In the genomic region with DNA sequence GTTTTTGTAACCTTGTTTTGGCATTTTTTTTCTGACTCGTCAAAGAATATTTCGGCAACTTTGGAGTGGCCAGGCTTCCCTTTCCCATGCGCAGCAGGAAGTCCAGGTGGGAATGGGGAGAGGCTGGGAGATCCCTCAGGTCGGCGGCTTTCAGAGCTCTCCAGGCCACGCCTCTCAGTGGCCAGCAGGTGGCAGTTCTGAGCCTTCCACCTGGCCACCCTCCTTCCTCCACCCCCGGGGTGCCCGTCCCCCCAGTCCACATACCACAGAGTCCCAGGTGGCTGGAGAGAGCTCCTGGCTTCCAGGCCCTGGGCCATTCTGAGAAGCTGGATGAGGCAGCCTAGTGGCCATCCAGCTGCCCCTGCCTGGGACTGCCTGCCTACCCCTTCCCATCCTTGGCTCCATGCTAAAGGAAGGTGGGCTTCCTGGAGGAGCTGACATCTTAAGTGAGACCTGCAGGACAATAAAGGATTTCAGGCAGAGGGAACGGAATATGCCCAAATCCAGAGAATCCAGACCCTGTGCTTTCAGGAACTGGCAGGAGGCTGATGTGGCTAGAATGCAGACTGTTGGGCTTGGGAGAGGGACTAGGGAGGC, we compare ENCODE assay signal across 8 cellular contexts. TPM values are rescaled to one million over a fixed set of nuclear protein-coding genes. Genes with fewer than 3 reads are reported as not detected.
DNase-seq lines count a peak whose midpoint lies in the region; ATAC-seq and TF ChIP-seq lines count a peak whose summit lies in the region.

No MANE protein-coding gene starts in this region.

- peak; percentile 41 for TF ChIP-seq CTCF in AG10803 (conservative IDR thresholded peaks at IDR 0.05; ENCODE audit: low read length)
- peak; percentile 91 for TF ChIP-seq CTCF in endodermal cell (conservative IDR thresholded peaks at IDR 0.05)
- TF ChIP-seq CTCF in osteocyte (IDR thresholded peaks at IDR 0.05), result peak; percentile 49

- DNase-seq in AG10803 (ENCODE audit: low read depth), result no peak
- peak; percentile 92 for DNase-seq in H7
- peak; percentile 69 for DNase-seq in SW480 (ENCODE audit: low spot score)
- peak; percentile 90 for DNase-seq in endodermal cell
- no peak for DNase-seq in osteocyte (ENCODE audit: extremely low spot score, unreplicated experiment)

- no peaks in the 10 kb centered on the region for H3K27me3 ChIP-seq in H7 (ENCODE audit: control insufficient read depth, insufficient read depth, low read length)
- H3K27me3 ChIP-seq in endodermal cell (ENCODE audit: control insufficient read depth, insufficient read depth, low read length, poor library complexity, severe bottlenecking), result peaks cover 3% of the 10 kb centered on the region

- TF ChIP-seq POLR2A in GM18505 (IDR thresholded peaks at IDR 0.05; ENCODE audit: borderline replicate concordance, extremely low read depth, insufficient read depth, insufficient read length), result no peak

- no peaks in the 10 kb centered on the region for H3K9me3 Mint-ChIP-seq in endodermal cell
- no peaks in the 10 kb centered on the region for H3K9me3 Mint-ChIP-seq in osteocyte (ENCODE audit: unreplicated experiment)

- no peaks in the 10 kb centered on the region for H3K9me3 ChIP-seq in endodermal cell (ENCODE audit: control insufficient read depth, low read length)

- H3K36me3 ChIP-seq in H7 (replicated peaks; ENCODE audit: control insufficient read depth, insufficient read depth, low read length) (no peaks in the 10 kb centered on the region), endodermal cell (ENCODE audit: control insufficient read depth, insufficient read depth, low read length) (no peaks in the 10 kb centered on the region)

- H3K4me1 Mint-ChIP-seq in endodermal cell (peaks cover 20% of the 10 kb centered on the region), osteocyte (ENCODE audit: unreplicated experiment) (no peaks in the 10 kb centered on the region)

- peaks cover 5% of the 10 kb centered on the region for H3K4me1 ChIP-seq in endodermal cell (ENCODE audit: control insufficient read depth, insufficient read depth, low read length)

- H3K9ac ChIP-seq in endodermal cell (ENCODE audit: extremely low read depth, low read length, poor library complexity, severe bottlenecking), result no peak overlapping the region

- H3K27me3 Mint-ChIP-seq in endodermal cell (ENCODE audit: insufficient read depth) (peaks cover 9% of the 10 kb centered on the region), osteocyte (ENCODE audit: unreplicated experiment) (peaks cover 7% of the 10 kb centered on the region)

- peak overlapping the region; percentile 55 for H3K27ac Mint-ChIP-seq in endodermal cell
- no peak overlapping the region for H3K27ac Mint-ChIP-seq in osteocyte (ENCODE audit: unreplicated experiment)

- 37 to 55% methylated on average over 5 to 9 of the region's 9 CpGs for WGBS in endodermal cell (ENCODE audit: insufficient coverage in 1 of 2, insufficient read length in 1 of 2), 2 experiments

- H3K4me3 ChIP-seq in AG10803 (ENCODE audit: low read length) (no peak overlapping the region), H7 (ENCODE audit: insufficient read depth, low read depth, low read length) (no peak overlapping the region), endodermal cell (ENCODE audit: low read length) (no peak overlapping the region)

- no peak overlapping the region for H3K27ac ChIP-seq in endodermal cell (ENCODE audit: low read depth, low read length)

- no peaks in the 10 kb centered on the region for H3K36me3 Mint-ChIP-seq in endodermal cell (ENCODE audit: low read depth)
- no peaks in the 10 kb centered on the region for H3K36me3 Mint-ChIP-seq in osteocyte (ENCODE audit: unreplicated experiment)

- H3K4me3 Mint-ChIP-seq in endodermal cell (no peak overlapping the region), osteocyte (ENCODE audit: unreplicated experiment) (no peak overlapping the region)

- ATAC-seq in GM18873 (IDR thresholded peaks at IDR 0.05; ENCODE audit: low FRiP score, unreplicated experiment) (no peak), GM18505 (IDR thresholded peaks at IDR 0.05; ENCODE audit: unreplicated experiment) (no peak), GM21619 (IDR thresholded peaks at IDR 0.05; ENCODE audit: unreplicated experiment) (no peak)

RNA-seq across cellular contexts. Expression of a gene that starts 46.3 kb away (rescaled TPM):
- total RNA-seq in H7 (2014; rRNA removed; shearing (Covaris generic)), result 50.3 and 60.9 TPM in 2 replicates
- total RNA-seq in endodermal cell (10 to 100 TPM; 33.3 to 34.9 TPM), osteocyte (3.9 and 4.6 TPM in 2 replicates)
- polyA plus RNA-seq in endodermal cell (2013, experiment 1 of 2), result 16.2 TPM
- 15.1 TPM for polyA plus RNA-seq in endodermal cell (2013, experiment 2 of 2)

Comparison
In these comparisons a context has a peak if more than half of its experiments do, and no peak if none do; other contexts are left out.
1. DNase-seq: peak in H7 (single experiment), SW480 (single experiment) and endodermal cell (single experiment); none in AG10803 (single experiment) and osteocyte (single experiment).
2. CTCF ChIP-seq: peak in every context shown above with its lines; median percentile 91 in endodermal cell; 49 in osteocyte; 41 in AG10803.